ENCODE assay signal across 8 cellular contexts in the genomic region with DNA sequence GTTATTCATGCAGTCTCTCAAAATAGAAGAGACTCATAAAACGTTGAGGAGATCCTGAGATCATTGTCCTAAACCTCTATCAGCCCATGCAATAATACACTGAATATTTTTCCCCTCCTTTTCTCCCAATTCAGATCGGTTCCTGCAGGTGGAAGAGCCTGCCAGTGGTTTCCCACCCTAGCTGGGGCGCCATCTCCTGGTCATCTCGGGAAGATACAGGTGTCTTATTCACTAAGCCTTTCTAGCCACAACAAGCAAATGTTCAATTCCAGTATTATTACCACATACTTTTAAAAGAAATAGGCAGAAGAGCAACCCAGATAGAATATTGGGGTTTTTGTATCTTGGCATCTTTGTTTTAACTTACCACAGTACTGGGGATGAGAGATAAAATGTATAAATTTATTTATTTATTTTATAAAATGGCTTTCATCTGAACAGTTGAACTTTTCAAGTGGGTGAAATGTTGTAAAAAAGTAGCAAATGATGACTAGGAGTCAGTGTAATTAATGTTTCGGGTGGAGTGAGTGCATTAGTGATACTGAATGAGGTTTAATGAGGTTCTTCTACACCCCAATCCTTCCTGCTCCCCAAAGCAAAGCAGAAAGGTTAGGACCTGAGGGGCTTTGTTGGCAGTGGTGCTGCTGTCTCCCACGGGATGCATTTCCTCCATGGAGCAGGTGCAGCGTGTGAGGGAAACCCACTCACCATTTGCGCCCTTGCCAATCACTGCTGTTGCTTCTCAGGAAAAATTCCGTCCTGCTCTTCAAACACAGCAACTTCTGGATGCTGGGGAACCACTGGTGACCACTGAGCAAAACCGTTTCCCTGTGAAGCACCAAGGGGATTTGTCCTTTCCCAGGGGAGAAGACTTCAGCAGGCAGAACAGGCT.
DNase-seq lines count a peak whose midpoint lies in the region; TF ChIP-seq lines count a peak whose summit lies in the region.

No MANE protein-coding gene starts in this region.

- H3K4me1 ChIP-seq in Karpas-422 (ENCODE audit: low read length): no peaks in the 10 kb centered on the region

- peak; percentile 94 for TF ChIP-seq CTCF in 22Rv1 (IDR thresholded peaks at IDR 0.05)
- peak; percentile 71; the same call in 1 of the 2 replicates for TF ChIP-seq CTCF in GM12875 (IDR thresholded peaks at IDR 0.05; ENCODE audit: borderline replicate concordance, insufficient read depth, low read depth, low read length)
- peak; percentile 86 for TF ChIP-seq CTCF in progenitor cell of endocrine pancreas (IDR thresholded peaks at IDR 0.05; ENCODE audit: unreplicated experiment)

- H3K27me3 Mint-ChIP-seq in progenitor cell of endocrine pancreas: peaks cover 8% of the 10 kb centered on the region

- no peaks in the 10 kb centered on the region for H3K27me3 ChIP-seq in Karpas-422 (ENCODE audit: low read length)

- no peaks in the 10 kb centered on the region for H3K9me2 ChIP-seq in Karpas-422 (replicated peaks; ENCODE audit: insufficient read depth, low read length)

- H3K36me3 ChIP-seq in Karpas-422 (ENCODE audit: insufficient read depth, low read length): no peaks in the 10 kb centered on the region

- H3K79me2 ChIP-seq in Karpas-422 (ENCODE audit: low read length): no peaks in the 10 kb centered on the region

- H2AFZ ChIP-seq in Karpas-422 (ENCODE audit: low read length): no peak overlapping the region

- H3K27ac ChIP-seq in 22Rv1 (no peak overlapping the region), Karpas-422 (ENCODE audit: low read length) (no peak overlapping the region)

- H3K36me3 Mint-ChIP-seq in progenitor cell of endocrine pancreas (ENCODE audit: insufficient read depth): no peaks in the 10 kb centered on the region

- DNase-seq in Karpas-422 (peak; percentile 78), SHP77 (lab: John Stamatoyannopoulos, UW) (peak; percentile 56 to 67), germinal center (ENCODE audit: low spot score) (peak; percentile 60), progenitor cell of endocrine pancreas (ENCODE audit: low spot score, unreplicated experiment) (peak; percentile 52), GDM1 (lab: John Stamatoyannopoulos, UW) (no peak)
- peak; percentile 39 for DNase-seq in activated effector memory CD4-positive, alpha-beta T cell treated with Interleukin-2 at 50 U/mL for 16 hours

- no peaks in the 10 kb centered on the region for H3K9me3 Mint-ChIP-seq in progenitor cell of endocrine pancreas (ENCODE audit: low read depth)

- H3K4me1 Mint-ChIP-seq in progenitor cell of endocrine pancreas (ENCODE audit: low read depth): no peaks in the 10 kb centered on the region

- no peaks in the 10 kb centered on the region for H3K9me3 ChIP-seq in Karpas-422 (ENCODE audit: low read length)

- H3K4me2 ChIP-seq in Karpas-422 (ENCODE audit: low read depth, low read length, poor library complexity, severe bottlenecking): no peak overlapping the region

- no peak overlapping the region for H3K4me3 Mint-ChIP-seq in progenitor cell of endocrine pancreas (ENCODE audit: low read depth)

- no peak overlapping the region for H3K9ac ChIP-seq in Karpas-422 (ENCODE audit: low read length)

- no peak overlapping the region for H3K4me3 ChIP-seq in GM12875 (ENCODE audit: low read depth, low read length)
- no peak overlapping the region for H3K4me3 ChIP-seq in Karpas-422 (ENCODE audit: low read length)

- no peak overlapping the region for H3K27ac Mint-ChIP-seq in progenitor cell of endocrine pancreas

- no peaks in the 10 kb centered on the region for H4K20me1 ChIP-seq in Karpas-422 (ENCODE audit: insufficient read depth, low read depth, low read length)
